In genomic region chr5:54469655-54470054, GRCh38 we compare ENCODE assay signal across 1 cellular context.
TF ChIP-seq lines count a peak whose summit lies in the region.

No MANE protein-coding gene starts in this region.

TF ChIP-seq in GM23338, 12 proteins besides CTCF, POLR2A, EP300 and RAD21 (continued from another document):
- no peak for TF ChIP-seq ZNF462 (CRISPR knock-in tag; IDR thresholded peaks at IDR 0.05)
- TF ChIP-seq CREB1 (CRISPR knock-in tag; IDR thresholded peaks at IDR 0.05; ENCODE audit: low read depth): no peak
- no peak for TF ChIP-seq ZNF114 (CRISPR knock-in tag; IDR thresholded peaks at IDR 0.05)
- TF ChIP-seq JUNB (IDR thresholded peaks at IDR 0.05; ENCODE audit: unreplicated experiment): no peak
- TF ChIP-seq NANOG (IDR thresholded peaks at IDR 0.05; ENCODE audit: borderline replicate concordance): no peak
- TF ChIP-seq EZH2 (IDR thresholded peaks at IDR 0.05; ENCODE audit: low read depth, unreplicated experiment): no peak
- no peak for TF ChIP-seq ETS1 (IDR thresholded peaks at IDR 0.05)
TF ChIP-seq in GM23338: peak in this region for 0.
